In genomic region chr1:112064344-112064743, GRCh38 we compare ENCODE assay signal across 29 cellular contexts.
DNase-seq lines count a peak whose midpoint lies in the region; ATAC-seq and TF ChIP-seq lines count a peak whose summit lies in the region.
"Had no signal": no experiment of that assay in that cellular context is flagged by ENCODE, and none has a peak within 500 bp of the region (broad histone marks: within the 10 kb centered on the region; RNA-seq: fewer than 3 reads in every experiment).

No MANE protein-coding gene starts in this region.

- no peak overlapping the region for H3K27ac ChIP-seq in GM23338 (ENCODE audit: low read depth)
- H3K27ac ChIP-seq: BLaER1, heart left ventricle, upper lobe of right lung had no signal

- peaks cover 8% of the 10 kb centered on the region for H3K4me1 Mint-ChIP-seq in GM23338
- H3K4me1 Mint-ChIP-seq in memory B cell = peaks cover 23% of the 10 kb centered on the region
- H3K4me1 Mint-ChIP-seq: naive thymus-derived CD8-positive, alpha-beta T cell had no signal

- no peak for DNase-seq in GM23338 (ENCODE audit: low spot score)
- peak; percentile 8 for DNase-seq in NCI-H526 treated with DMSO at 0.1 percent for 48 hours (lab: John Stamatoyannopoulos, UW)
- DNase-seq in memory B cell (ENCODE audit: low spot score in 2 of 2) = peak in 1 of 2 donors; percentile 12
- no peak for DNase-seq in T-helper 2 cell
- DNase-seq in NCI-H1694 treated with DMSO at 0.1 percent for 48 hours (lab: John Stamatoyannopoulos, UW) = no peak
- no peak for DNase-seq in NCI-H187 (lab: John Stamatoyannopoulos, UW)
- DNase-seq in ecto neural progenitor cell (ENCODE audit: low spot score) = no peak
- DNase-seq: activated CD4-positive, alpha-beta T cell treated with anti-CD3 and anti-CD28 coated beads for 4 hours; activated CD8-positive, alpha-beta memory T cell treated with anti-CD3 and anti-CD28 coated beads for 24 hours; activated gamma-delta T cell treated with Interleukin-2 at 50 U/mL for 16 hours; activated T-cell treated with anti-CD3 and anti-CD28 coated beads, Interleukin-2, amount 50 U/mL, for 24 hours; DMS79 treated with DMSO at 0.1 percent for 48 hours; effector CD4-positive, alpha-beta T cell; erythroblast; H7; naive thymus-derived CD8-positive, alpha-beta T cell; NCI-H1417; NCI-H2107; NCI-H510A treated with DMSO at 0.1 percent for 48 hours; SK-N-SH; small intestine; stimulated activated CD4-positive, alpha-beta T cell treated with anti-CD3 and anti-CD28 coated beads, Interleukin-2, amount 100 ng/mL, for 24 hours; substantia nigra; T-helper 17 cell; upper lobe of right lung had no signal

- peaks cover 7% of the 10 kb centered on the region for H3K9me2 ChIP-seq in GM23338 (ENCODE audit: insufficient read depth)
- H3K9me2 ChIP-seq: SK-N-SH had no signal

- TF ChIP-seq CTCF in GM23338 (conservative IDR thresholded peaks at IDR 0.05; ENCODE audit: low read depth in 2 of 2) = no peak

- no peak overlapping the region for H3K4me2 ChIP-seq in GM23338
- H3K4me2 ChIP-seq: BLaER1, SK-N-SH had no signal

- ATAC-seq in GM18511 (IDR thresholded peaks at IDR 0.05; ENCODE audit: unreplicated experiment) = peak; percentile 54
- no peak for ATAC-seq in GM23338
- ATAC-seq in memory B cell (ENCODE audit: low read depth) = peak; percentile 96
- ATAC-seq: left lobe of liver; naive thymus-derived CD8-positive, alpha-beta T cell; T-helper 17 cell; upper lobe of right lung had no signal

- H3K27me3 ChIP-seq in GM23338 (ENCODE audit: insufficient read depth) = no peaks in the 10 kb centered on the region
- H3K27me3 ChIP-seq: BLaER1, heart left ventricle had no signal

- H3K4me3 Mint-ChIP-seq in GM23338 (no peak overlapping the region), memory B cell (peak overlapping the region; percentile 8)
- H3K4me3 Mint-ChIP-seq: activated T-cell treated with anti-CD3 and anti-CD28 coated beads, Interleukin-2, amount 50 U/mL, for 24 hours; naive thymus-derived CD8-positive, alpha-beta T cell; T-helper 17 cell had no signal

- no peaks in the 10 kb centered on the region for H3K4me1 ChIP-seq in GM23338 (ENCODE audit: insufficient read depth)
- H3K4me1 ChIP-seq: upper lobe of right lung had no signal

- no peak overlapping the region; the same call in 1 of the 2 replicates for H3K27ac Mint-ChIP-seq in GM23338
- H3K27ac Mint-ChIP-seq in memory B cell = no peak overlapping the region
- H3K27ac Mint-ChIP-seq: activated T-cell treated with anti-CD3 and anti-CD28 coated beads, Interleukin-2, amount 50 U/mL, for 24 hours; T-helper 17 cell had no signal

- H3K36me3 ChIP-seq in GM23338 (ENCODE audit: insufficient read depth) = no peaks in the 10 kb centered on the region; the same call in 1 of the 2 replicates
- H3K36me3 ChIP-seq: BLaER1, heart left ventricle, upper lobe of right lung had no signal

- no peak overlapping the region for H3K4me3 ChIP-seq in GM23338
- H3K4me3 ChIP-seq: BLaER1, heart left ventricle, upper lobe of right lung had no signal

- peaks cover 15% of the 10 kb centered on the region; the same call in 2 of the 3 replicates for H3K36me3 Mint-ChIP-seq in GM23338 (ENCODE audit: low read depth)
- no peaks in the 10 kb centered on the region for H3K36me3 Mint-ChIP-seq in memory B cell
- H3K36me3 Mint-ChIP-seq: naive thymus-derived CD8-positive, alpha-beta T cell had no signal

- peak overlapping the region; percentile 47; the same call in 1 of the 2 replicates for H2AFZ ChIP-seq in GM23338

- no peaks in the 10 kb centered on the region for H3F3A ChIP-seq in GM23338 (replicated peaks; ENCODE audit: low read depth)

- H4K20me1 ChIP-seq in GM23338 (replicated peaks; ENCODE audit: insufficient read depth) = no peaks in the 10 kb centered on the region

- H3K27me3 Mint-ChIP-seq in GM23338 (ENCODE audit: insufficient read depth, low read depth, poor library complexity) (no peaks in the 10 kb centered on the region), memory B cell (peaks cover 22% of the 10 kb centered on the region)

- no peaks in the 10 kb centered on the region for H3K79me2 ChIP-seq in GM23338 (replicated peaks; ENCODE audit: insufficient read depth)

- peaks cover 16% of the 10 kb centered on the region for H3K9me3 Mint-ChIP-seq in GM23338
- no peaks in the 10 kb centered on the region for H3K9me3 Mint-ChIP-seq in memory B cell
- H3K9me3 Mint-ChIP-seq: activated T-cell treated with anti-CD3 and anti-CD28 coated beads, Interleukin-2, amount 50 U/mL, for 24 hours; naive thymus-derived CD8-positive, alpha-beta T cell had no signal

TF ChIP-seq in GM23338, 12 proteins besides CTCF, POLR2A, EP300 and RAD21 (continues in another document):
- TF ChIP-seq STAT1 (IDR thresholded peaks at IDR 0.05; ENCODE audit: unreplicated experiment) (no peak), JUNB (IDR thresholded peaks at IDR 0.05; ENCODE audit: unreplicated experiment) (no peak), REST (IDR thresholded peaks at IDR 0.05; ENCODE audit: unreplicated experiment) (no peak), POLR2AphosphoS5 (IDR thresholded peaks at IDR 0.05; ENCODE audit: low read depth) (no peak), EZH2 (IDR thresholded peaks at IDR 0.05; ENCODE audit: low read depth, unreplicated experiment) (no peak), CREB1 (CRISPR knock-in tag; IDR thresholded peaks at IDR 0.05; ENCODE audit: low read depth) (no peak), ZNF114 (CRISPR knock-in tag; IDR thresholded peaks at IDR 0.05) (no peak)
